Comparison of ENCODE assay signal across 1 cellular context in genomic region chr1:156860639-156861423, GRCh38.
TF ChIP-seq lines count a peak whose summit lies in the region.

Gene NTRK1, plus strand, starts transcription at chr1:156860865. Its CDS starts 70 bp downstream, at chr1:156860935.

TF ChIP-seq in K562, 482 proteins besides CTCF, POLR2A, EP300 and RAD21 (continued from another document and continues in another):
- TF ChIP-seq ZSCAN32 (CRISPR knock-in tag; IDR thresholded peaks at IDR 0.05) (no peak), TFE3 (CRISPR knock-in tag; IDR thresholded peaks at IDR 0.05) (no peak), THRB (CRISPR knock-in tag; conservative IDR thresholded peaks at IDR 0.05) (no peak), ZNF354B (CRISPR knock-in tag; IDR thresholded peaks at IDR 0.05) (no peak), NCOA6 (IDR thresholded peaks at IDR 0.05) (0 out of 2 replicates have a peak, but pooled peaks have one; percentile 31), ZBTB33 (CRISPR knock-in tag; IDR thresholded peaks at IDR 0.05) (0 out of 2 replicates have a peak, but pooled peaks have one; percentile 21), KAT7 (CRISPR knock-in tag; IDR thresholded peaks at IDR 0.05; ENCODE audit: borderline replicate concordance) (0 out of 2 replicates have a peak, but pooled peaks have one; percentile 32), ZNF212 (CRISPR knock-in tag; IDR thresholded peaks at IDR 0.05) (no peak), ZNF589 (CRISPR knock-in tag; IDR thresholded peaks at IDR 0.05; ENCODE audit: low read depth) (0 out of 2 replicates have a peak, but pooled peaks have one; percentile 13), MGA (IDR thresholded peaks at IDR 0.05) (peak; percentile 64), CHD1 (IDR thresholded peaks at IDR 0.05; ENCODE audit: low read length) (peak; percentile 9), ZNF121 (CRISPR knock-in tag; conservative IDR thresholded peaks at IDR 0.05) (no peak), FOXA3 (CRISPR knock-in tag; conservative IDR thresholded peaks at IDR 0.05 in 1 of 2, IDR thresholded peaks at IDR 0.05 in 1 of 2) (0 out of 4 replicates have a peak, but pooled peaks of 1 of the 2 experiments have one; percentile 65), ZNF740 (CRISPR knock-in tag; IDR thresholded peaks at IDR 0.05) (0 out of 2 replicates have a peak, but pooled peaks have one; percentile 58), ZNF740 (tag; IDR thresholded peaks at IDR 0.05) (no peak; a peak in 1 of 4 replicates), EGR1 (conservative IDR thresholded peaks at IDR 0.05) (peak; percentile 29; the same call in 1 of the 2 replicates), ARID4B (CRISPR knock-in tag; IDR thresholded peaks at IDR 0.05) (peak; percentile 67), CXXC5 (CRISPR knock-in tag; IDR thresholded peaks at IDR 0.05) (peak; percentile 29), PBX2 (CRISPR knock-in tag; IDR thresholded peaks at IDR 0.05; ENCODE audit: low read depth) (no peak), PBX2 (tag; conservative IDR thresholded peaks at IDR 0.05; ENCODE audit: low read depth) (no peak), TFAP4 (CRISPR knock-in tag; IDR thresholded peaks at IDR 0.05; ENCODE audit: borderline replicate concordance) (peak; percentile 84), PCBP1 (IDR thresholded peaks at IDR 0.05; ENCODE audit: low read depth, low read length, poor library complexity, severe bottlenecking) (peak; percentile 40)
